Comparison of ENCODE assay signal across 1 cellular context in genomic region chr2:54859997-54860701, GRCh38.
TF ChIP-seq lines count a peak whose summit lies in the region.

No MANE protein-coding gene starts in this region.

TF ChIP-seq in SK-N-SH, 30 proteins besides CTCF, POLR2A, EP300 and RAD21 (continued from another document):
- TF ChIP-seq, protein P1, sequence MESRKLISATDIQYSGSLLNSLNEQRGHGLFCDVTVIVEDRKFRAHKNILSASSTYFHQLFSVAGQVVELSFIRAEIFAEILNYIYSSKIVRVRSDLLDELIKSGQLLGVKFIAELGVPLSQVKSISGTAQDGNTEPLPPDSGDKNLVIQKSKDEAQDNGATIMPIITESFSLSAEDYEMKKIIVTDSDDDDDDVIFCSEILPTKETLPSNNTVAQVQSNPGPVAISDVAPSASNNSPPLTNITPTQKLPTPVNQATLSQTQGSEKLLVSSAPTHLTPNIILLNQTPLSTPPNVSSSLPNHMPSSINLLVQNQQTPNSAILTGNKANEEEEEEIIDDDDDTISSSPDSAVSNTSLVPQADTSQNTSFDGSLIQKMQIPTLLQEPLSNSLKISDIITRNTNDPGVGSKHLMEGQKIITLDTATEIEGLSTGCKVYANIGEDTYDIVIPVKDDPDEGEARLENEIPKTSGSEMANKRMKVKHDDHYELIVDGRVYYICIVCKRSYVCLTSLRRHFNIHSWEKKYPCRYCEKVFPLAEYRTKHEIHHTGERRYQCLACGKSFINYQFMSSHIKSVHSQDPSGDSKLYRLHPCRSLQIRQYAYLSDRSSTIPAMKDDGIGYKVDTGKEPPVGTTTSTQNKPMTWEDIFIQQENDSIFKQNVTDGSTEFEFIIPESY (IDR thresholded peaks at IDR 0.05; ENCODE audit: borderline replicate concordance, low read depth) = no peak
- TF ChIP-seq MXI1 (IDR thresholded peaks at IDR 0.05; ENCODE audit: low read depth, low read length) = no peak
- no peak for TF ChIP-seq NRF1 (IDR thresholded peaks at IDR 0.05; ENCODE audit: low read depth, low read length)
- TF ChIP-seq TEAD4 (IDR thresholded peaks at IDR 0.05; ENCODE audit: borderline replicate concordance, insufficient read depth) = no peak
- peak; percentile 76 for TF ChIP-seq JUND (IDR thresholded peaks at IDR 0.05)
- TF ChIP-seq EZH2phosphoT487 (IDR thresholded peaks at IDR 0.05; ENCODE audit: borderline replicate concordance, low read depth) = no peak
- no peak for TF ChIP-seq GABPA (IDR thresholded peaks at IDR 0.05; ENCODE audit: low read depth)
- TF ChIP-seq TCF12 (IDR thresholded peaks at IDR 0.05) = peak; percentile 83
- TF ChIP-seq POLR2AphosphoS5 (IDR thresholded peaks at IDR 0.05; ENCODE audit: low read depth, low read length) = no peak
- no peak for TF ChIP-seq FOXJ3 (CRISPR knock-in tag; IDR thresholded peaks at IDR 0.05)
- no peak for TF ChIP-seq CHD2 (IDR thresholded peaks at IDR 0.05; ENCODE audit: low read length, partially characterized antibody)
- no peak for TF ChIP-seq SMC3 (IDR thresholded peaks at IDR 0.05; ENCODE audit: low read depth, low read length)
- peak; percentile 92 for TF ChIP-seq FOSL2 (IDR thresholded peaks at IDR 0.05; ENCODE audit: borderline replicate concordance, low read depth)
- TF ChIP-seq USF1 (IDR thresholded peaks at IDR 0.05; ENCODE audit: borderline replicate concordance, low read depth) = no peak
- TF ChIP-seq, protein P2, sequence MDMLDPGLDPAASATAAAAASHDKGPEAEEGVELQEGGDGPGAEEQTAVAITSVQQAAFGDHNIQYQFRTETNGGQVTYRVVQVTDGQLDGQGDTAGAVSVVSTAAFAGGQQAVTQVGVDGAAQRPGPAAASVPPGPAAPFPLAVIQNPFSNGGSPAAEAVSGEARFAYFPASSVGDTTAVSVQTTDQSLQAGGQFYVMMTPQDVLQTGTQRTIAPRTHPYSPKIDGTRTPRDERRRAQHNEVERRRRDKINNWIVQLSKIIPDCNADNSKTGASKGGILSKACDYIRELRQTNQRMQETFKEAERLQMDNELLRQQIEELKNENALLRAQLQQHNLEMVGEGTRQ (IDR thresholded peaks at IDR 0.05; ENCODE audit: borderline replicate concordance, low read depth, low read length) = no peak
TF ChIP-seq in SK-N-SH: peak in this region for 8.
